ENCODE assay signal across 22 cellular contexts in genomic region chr4:77761595-77761994, GRCh38. TPM values are rescaled to one million over a fixed set of nuclear protein-coding genes. Genes with fewer than 3 reads are reported as not detected.
DNase-seq lines count a peak whose midpoint lies in the region; ATAC-seq, FAIRE-seq and TF ChIP-seq lines count a peak whose summit lies in the region.
"Had no signal": no experiment of that assay in that cellular context is flagged by ENCODE, and none has a peak within 500 bp of the region (broad histone marks: within the 10 kb centered on the region; RNA-seq: fewer than 3 reads in every experiment).

No MANE protein-coding gene starts in this region.

- no peak overlapping the region for H2AFZ ChIP-seq in HepG2 (ENCODE audit: low read length)

- 98% methylated on average over 1 of the region's 1 CpG for WGBS in HepG2 (ENCODE audit: low lambda C conversion rate)
- 100% methylated on average over 1 of the region's 1 CpG for WGBS in right lobe of liver (ENCODE audit: insufficient coverage, low coverage, low lambda C conversion rate, missing lambda C conversion rate)
- WGBS in endodermal cell (ENCODE audit: insufficient coverage in 1 of 2, insufficient read length in 1 of 2), 2 experiments = 67% methylated on average over 1 of the region's 1 CpG; no CpG with 5 or more reads in 1 of the 2 experiments

- H4K20me1 ChIP-seq in HepG2 (ENCODE audit: insufficient read depth, low read length) = no peaks in the 10 kb centered on the region; the same call in 1 of the 2 replicates

- H3K9me3 Mint-ChIP-seq in central memory CD8-positive, alpha-beta T cell = peaks cover 5% of the 10 kb centered on the region
- H3K9me3 Mint-ChIP-seq in endodermal cell = peaks cover 48% of the 10 kb centered on the region
- H3K9me3 Mint-ChIP-seq in natural killer cell treated with Interleukin-12 subunit alpha and Interleukin-12 subunit beta and Interleukin-15 and Interleukin-18, amount 100 ng/mL, for 72 hours = peaks cover 10% of the 10 kb centered on the region

- peaks cover 27% of the 10 kb centered on the region for H3K36me3 Mint-ChIP-seq in central memory CD8-positive, alpha-beta T cell (ENCODE audit: insufficient read depth)
- H3K36me3 Mint-ChIP-seq in endodermal cell (ENCODE audit: low read depth) = peaks cover 35% of the 10 kb centered on the region
- H3K36me3 Mint-ChIP-seq in natural killer cell treated with Interleukin-12 subunit alpha and Interleukin-12 subunit beta and Interleukin-15 and Interleukin-18, amount 100 ng/mL, for 72 hours = peaks cover 40% of the 10 kb centered on the region

- peaks cover 2% of the 10 kb centered on the region for H3K79me2 ChIP-seq in HepG2 (ENCODE audit: insufficient read depth, low read length)

- TF ChIP-seq CTCF in HepG2 (CRISPR knock-in tag; IDR thresholded peaks at IDR 0.05) (no peak), right lobe of liver (IDR thresholded peaks at IDR 0.05) (no peak), endodermal cell (conservative IDR thresholded peaks at IDR 0.05) (no peak)

- no peak for DNase-seq in HepG2 (ENCODE audit: low spot score)
- no peak for DNase-seq in right lobe of liver
- no peak for DNase-seq in central memory CD8-positive, alpha-beta T cell (ENCODE audit: low spot score in 2 of 2)
- no peak for DNase-seq in endodermal cell
- no peak for DNase-seq in natural killer cell treated with Interleukin-12 subunit alpha and Interleukin-12 subunit beta and Interleukin-15 and Interleukin-18, amount 100 ng/mL, for 72 hours (ENCODE audit: low spot score)
- DNase-seq in NCI-H345 treated with DMSO at 0.1 percent for 48 hours (lab: John Stamatoyannopoulos, UW; ENCODE audit: unreplicated experiment) = no peak
- DNase-seq: AML-193; Caco-2; Calu3; CD4-positive, alpha-beta T cell; CD8-positive, alpha-beta T cell; DMS79 treated with DMSO at 0.1 percent for 48 hours; GF-D8 had no signal

- BruUV-seq in HepG2 (replicated peaks; lab: Mats Ljungman, UMichigan) = no TSS peak

- H3K27ac ChIP-seq in HepG2 (ENCODE audit: extremely low read length, insufficient read depth, low read length) (no peak overlapping the region), right lobe of liver (no peak overlapping the region), endodermal cell (ENCODE audit: low read depth, low read length) (no peak overlapping the region)
- H3K27ac ChIP-seq: 22Rv1; A549; BLaER1 treated with 17β-estradiol and CSF1 and Interleukin-3, amounts not matched to agents 10 nM and 100 nM; C4-2B had no signal

- H3K27me3 ChIP-seq in HepG2 (ENCODE audit: control insufficient read depth in 1 of 2, insufficient read depth in 2 of 2, low read length in 2 of 2) (no peaks in the 10 kb centered on the region), right lobe of liver (no peaks in the 10 kb centered on the region), endodermal cell (ENCODE audit: control insufficient read depth, insufficient read depth, low read length, poor library complexity, severe bottlenecking) (no peaks in the 10 kb centered on the region)
- H3K27me3 ChIP-seq: BLaER1 treated with 17β-estradiol and CSF1 and Interleukin-3, amounts not matched to agents 10 nM and 100 nM had no signal

- TF ChIP-seq RAD21 in HepG2 (CRISPR knock-in tag; IDR thresholded peaks at IDR 0.05) = no peak

- intact Hi-C loops in HepG2 (cut with micrococcal nuclease; ENCODE audit: unreplicated experiment) (no loop called here), right lobe of liver (cut with DNase I) (no loop called here)

- TF ChIP-seq POLR2A in HepG2 (IDR thresholded peaks at IDR 0.05; ENCODE audit: insufficient read depth in 1 of 2, low read depth in 2 of 2, low read length in 2 of 2) (no peak), right lobe of liver (IDR thresholded peaks at IDR 0.05) (no peak)

- no peak for ATAC-seq in HepG2
- no peak for ATAC-seq in right lobe of liver
- no peak for ATAC-seq in central memory CD8-positive, alpha-beta T cell (replicated peaks; ENCODE audit: extremely low read depth, poor library complexity, severe bottlenecking)
- ATAC-seq in natural killer cell treated with Interleukin-12 subunit alpha and Interleukin-12 subunit beta and Interleukin-15 and Interleukin-18, amount 100 ng/mL, for 72 hours = no peak
- no peak for ATAC-seq in HG03135 (IDR thresholded peaks at IDR 0.05; ENCODE audit: unreplicated experiment)
- ATAC-seq in GM18520 (IDR thresholded peaks at IDR 0.05; ENCODE audit: unreplicated experiment) = no peak
- ATAC-seq: A549; CD8-positive, alpha-beta T cell had no signal

- CTCF ChIA-PET in HepG2 (lab: Yijun Ruan, JAX; ENCODE audit: low intra/inter-chr PET ratio, low total read pairs) = no interaction called here

- POLR2A ChIA-PET in HepG2 (lab: Yijun Ruan, JAX) = no interaction called here

- H3K4me3 Mint-ChIP-seq in central memory CD8-positive, alpha-beta T cell = peak overlapping the region; percentile 21
- no peak overlapping the region for H3K4me3 Mint-ChIP-seq in endodermal cell
- H3K4me3 Mint-ChIP-seq in natural killer cell treated with Interleukin-12 subunit alpha and Interleukin-12 subunit beta and Interleukin-15 and Interleukin-18, amount 100 ng/mL, for 72 hours = no peak overlapping the region
- H3K4me3 Mint-ChIP-seq: B cell; CD4-positive, alpha-beta T cell; CD8-positive, alpha-beta T cell had no signal

- H3K36me3 ChIP-seq in HepG2 (replicated peaks in 1 of 2; ENCODE audit: control insufficient read depth in 1 of 2, insufficient read depth in 2 of 2, low read length in 2 of 2) = peaks cover 0 to 17% of the 10 kb centered on the region in 2 experiments; a peak in 4 of 5 replicates
- H3K36me3 ChIP-seq in right lobe of liver = no peaks in the 10 kb centered on the region
- no peaks in the 10 kb centered on the region for H3K36me3 ChIP-seq in endodermal cell (ENCODE audit: control insufficient read depth, insufficient read depth, low read length)

- H3K9me3 ChIP-seq in HepG2 (ENCODE audit: low read length) = peaks cover 22% of the 10 kb centered on the region
- H3K9me3 ChIP-seq in right lobe of liver = no peaks in the 10 kb centered on the region
- peaks cover 18% of the 10 kb centered on the region for H3K9me3 ChIP-seq in endodermal cell (ENCODE audit: control insufficient read depth, low read length)
- H3K9me3 ChIP-seq: A549 had no signal

- no peaks in the 10 kb centered on the region for H3K27me3 Mint-ChIP-seq in central memory CD8-positive, alpha-beta T cell
- H3K27me3 Mint-ChIP-seq in endodermal cell (ENCODE audit: insufficient read depth) = no peaks in the 10 kb centered on the region
- H3K27me3 Mint-ChIP-seq in natural killer cell treated with Interleukin-12 subunit alpha and Interleukin-12 subunit beta and Interleukin-15 and Interleukin-18, amount 100 ng/mL, for 72 hours = no peaks in the 10 kb centered on the region
- H3K27me3 Mint-ChIP-seq: B cell; CD4-positive, alpha-beta T cell had no signal

- FAIRE-seq in HepG2 (lab: Jason Lieb, UNC) = no peak
- FAIRE-seq: A549, G401.6, GM12891 had no signal

- H3K4me1 Mint-ChIP-seq in central memory CD8-positive, alpha-beta T cell = peaks cover 60% of the 10 kb centered on the region
- peaks cover 2% of the 10 kb centered on the region for H3K4me1 Mint-ChIP-seq in endodermal cell
- H3K4me1 Mint-ChIP-seq in natural killer cell treated with Interleukin-12 subunit alpha and Interleukin-12 subunit beta and Interleukin-15 and Interleukin-18, amount 100 ng/mL, for 72 hours (ENCODE audit: low read depth in 2 of 2) = peaks cover 36 to 49% of the 10 kb centered on the region in 2 donors
- H3K4me1 Mint-ChIP-seq: B cell had no signal

- H3K4me1 ChIP-seq in HepG2 (ENCODE audit: insufficient read depth, low read length) (no peaks in the 10 kb centered on the region), right lobe of liver (no peaks in the 10 kb centered on the region), endodermal cell (ENCODE audit: control insufficient read depth, insufficient read depth, low read length) (no peaks in the 10 kb centered on the region)
- H3K4me1 ChIP-seq: A549; BLaER1 treated with 17β-estradiol and CSF1 and Interleukin-3, amounts not matched to agents 10 nM and 100 nM; Caco-2 had no signal

- H3K4me3 ChIP-seq in HepG2 (replicated peaks in 1 of 3; ENCODE audit: insufficient read depth in 1 of 3, low read depth in 2 of 3, low read length in 3 of 3) = no peak overlapping the region
- no peak overlapping the region for H3K4me3 ChIP-seq in right lobe of liver
- peak overlapping the region; percentile 25 for H3K4me3 ChIP-seq in endodermal cell (ENCODE audit: low read length)
- H3K4me3 ChIP-seq: A549; BLaER1 treated with 17β-estradiol and CSF1 and Interleukin-3, amounts not matched to agents 10 nM and 100 nM had no signal

- H3K9ac ChIP-seq in HepG2 (ENCODE audit: insufficient read depth, low read depth, low read length) (no peak overlapping the region), endodermal cell (ENCODE audit: extremely low read depth, low read length, poor library complexity, severe bottlenecking) (no peak overlapping the region)
- H3K9ac ChIP-seq: BLaER1 treated with 17β-estradiol and CSF1 and Interleukin-3, amounts not matched to agents 10 nM and 100 nM had no signal

- TF ChIP-seq EP300 in HepG2 (IDR thresholded peaks at IDR 0.05; ENCODE audit: low read depth in 2 of 2, low read length in 2 of 2) (no peak), HepG2 (CRISPR knock-in tag; IDR thresholded peaks at IDR 0.05; ENCODE audit: borderline replicate concordance) (no peak)

- no peak overlapping the region for H3K4me2 ChIP-seq in HepG2 (ENCODE audit: low read depth, low read length)
- H3K4me2 ChIP-seq: A549; BLaER1 treated with 17β-estradiol and CSF1 and Interleukin-3, amounts not matched to agents 10 nM and 100 nM had no signal

- H3K27ac Mint-ChIP-seq in central memory CD8-positive, alpha-beta T cell (ENCODE audit: low read depth) = no peak overlapping the region
- no peak overlapping the region for H3K27ac Mint-ChIP-seq in endodermal cell
- peak overlapping the region; percentile 22 to 48 for H3K27ac Mint-ChIP-seq in natural killer cell treated with Interleukin-12 subunit alpha and Interleukin-12 subunit beta and Interleukin-15 and Interleukin-18, amount 100 ng/mL, for 72 hours
- H3K27ac Mint-ChIP-seq: B cell; CD4-positive, alpha-beta T cell; CD8-positive, alpha-beta T cell had no signal

- in situ Hi-C loops in HepG2 (cut with HindIII; ENCODE audit: extremely low pct_ligation_motif_present, low pct_unique_long_range_greater_than_20kb) = no loop called here

RNA-seq across cellular contexts. Expression of gene CNOT6L, which starts 57.6 kb away (rescaled TPM):
- 13.5 and 33.3 TPM in 2 replicates for total RNA-seq in HepG2 (2016; rRNA removed; fragmentation: Illumina TruSeq; extraction: Trizol)
- 58.5 and 71.5 TPM in 2 replicates for total RNA-seq in HepG2 (2016; cell fraction: cytosol; rRNA removed; fragmentation: Illumina TruSeq; extraction: Trizol; ENCODE audit: low read depth)
- total RNA-seq in HepG2 (2016; cell fraction: insoluble cytoplasmic fraction; rRNA removed; fragmentation: Illumina TruSeq; extraction: Trizol) = 14.5 and 30.1 TPM in 2 replicates
- 17.4 and 18.7 TPM in 2 replicates for total RNA-seq in HepG2 (2016; cell fraction: membrane; rRNA removed; fragmentation: Illumina TruSeq; extraction: Trizol)
- 17.2 and 19.6 TPM in 2 replicates for total RNA-seq in HepG2 (2016; cell fraction: nucleus; rRNA removed; fragmentation: Illumina TruSeq; extraction: Trizol)
- polyA plus RNA-seq in HepG2 (2011; rRNA removed) = 7.2 and 7.9 TPM in 2 replicates
- 3.4 and 5.3 TPM in 2 replicates for polyA plus RNA-seq in HepG2 (2011; cell fraction: cytosol; rRNA removed)
- 6.9 and 8.7 TPM in 2 replicates for polyA plus RNA-seq in HepG2 (2011; cell fraction: nucleus; rRNA removed)
- polyA plus RNA-seq in HepG2 (2012) = 12.0 and 14.2 TPM in 2 replicates
- polyA plus RNA-seq in HepG2 (2016; cell fraction: cytosol; fragmentation: Illumina TruSeq; extraction: Trizol; ENCODE audit: low read depth) = 0.74 and 0.78 TPM in 2 replicates
- polyA plus RNA-seq in HepG2 (2016; cell fraction: insoluble cytoplasmic fraction; fragmentation: Illumina TruSeq; extraction: Trizol; ENCODE audit: low read depth) = 17.9 and 19.3 TPM in 2 replicates
- polyA plus RNA-seq in HepG2 (2016; cell fraction: membrane; fragmentation: Illumina TruSeq; extraction: Trizol; ENCODE audit: low read depth) = 4.2 and 4.3 TPM in 2 replicates
- polyA plus RNA-seq in HepG2 (2016; cell fraction: nucleus; fragmentation: Illumina TruSeq; extraction: Trizol; ENCODE audit: insufficient read depth, low read depth) = 12.5 and 14.3 TPM in 2 replicates
- polyA minus RNA-seq in HepG2 (2011; rRNA and poly(A)+ RNA removed; ENCODE audit: low replicate concordance) = 21.7 and 27.8 TPM in 2 replicates
- polyA minus RNA-seq in HepG2 (2011; cell fraction: cytosol; rRNA and poly(A)+ RNA removed) = 27.0 and 36.9 TPM in 2 replicates
- 45.2 and 52.0 TPM in 2 replicates for polyA minus RNA-seq in HepG2 (2011; cell fraction: nucleus; rRNA and poly(A)+ RNA removed)
- total RNA-seq in right lobe of liver = 10 to 100 TPM in 5 of 6 experiments, 1 to 10 TPM in 1; 9.1 to 38.1 (median 25.0) TPM
- 10 to 100 TPM; 26.0 to 37.1 TPM for total RNA-seq in endodermal cell
- polyA plus RNA-seq in endodermal cell (2013, experiment 1 of 2) = 8.4 TPM
- 11.5 TPM for polyA plus RNA-seq in endodermal cell (2013, experiment 2 of 2)
- total RNA-seq in natural killer cell treated with Interleukin-12 subunit alpha and Interleukin-12 subunit beta and Interleukin-15 and Interleukin-18, amount 100 ng/mL, for 72 hours = 100 to 1,000 TPM in 1 of 2 donors, 10 to 100 TPM in 1; 90.2 to 130 TPM

Comparison
In these comparisons a context has a peak if more than half of its experiments do, and no peak if none do; other contexts are left out.
1. H3K27ac Mint-ChIP-seq: peak in natural killer cell treated with Interleukin-12 subunit alpha and Interleukin-12 subunit beta and Interleukin-15 and Interleukin-18, amount 100 ng/mL, for 72 hours (2 of 2); none in central memory CD8-positive, alpha-beta T cell (single experiment) and endodermal cell (single experiment).